In genomic region chr2:156435725-156436476, GRCh38 we compare ENCODE assay signal across 1 cellular context.
TF ChIP-seq lines count a peak whose summit lies in the region.

TSS of gene GPD2 (plus strand) at chr2:156436379. CDS start at chr2:156476106, 39,727 bp downstream.

TF ChIP-seq in HEK293, 187 proteins besides CTCF, POLR2A, EP300 and RAD21 (continued from another document):
- TF ChIP-seq ZNF26 (tag by site-specific recombination; IDR thresholded peaks at IDR 0.05), result no peak
- peak; percentile 85 for TF ChIP-seq ZBTB20 (tag by site-specific recombination; IDR thresholded peaks at IDR 0.05)
- TF ChIP-seq ZNF513 (tag by site-specific recombination; IDR thresholded peaks at IDR 0.05), result no peak
- no peak for TF ChIP-seq ZNF610 (tag by site-specific recombination; IDR thresholded peaks at IDR 0.05; ENCODE audit: borderline replicate concordance)
- TF ChIP-seq KLF8 (tag by site-specific recombination; IDR thresholded peaks at IDR 0.05), result peak; percentile 75
- no peak for TF ChIP-seq PRDM4 (tag by site-specific recombination; IDR thresholded peaks at IDR 0.05)
- no peak for TF ChIP-seq ZNF514 (tag by site-specific recombination; IDR thresholded peaks at IDR 0.05)
- TF ChIP-seq PRDM10 (tag by site-specific recombination; IDR thresholded peaks at IDR 0.05), result peak; percentile 78
- peak; percentile 54 for TF ChIP-seq KLF16 (tag by site-specific recombination; IDR thresholded peaks at IDR 0.05)
- TF ChIP-seq ZNF585B (tag by site-specific recombination; IDR thresholded peaks at IDR 0.05), result no peak
- no peak for TF ChIP-seq ZNF174 (tag by site-specific recombination; IDR thresholded peaks at IDR 0.05)
- 0 out of 2 replicates have a peak, but pooled peaks have one; percentile 29 for TF ChIP-seq ZNF692 (tag by site-specific recombination; IDR thresholded peaks at IDR 0.05)
- peak; percentile 47; the same call in 1 of the 2 replicates for TF ChIP-seq ZNF366 (tag by site-specific recombination; conservative IDR thresholded peaks at IDR 0.05)
- TF ChIP-seq, protein P1, sequence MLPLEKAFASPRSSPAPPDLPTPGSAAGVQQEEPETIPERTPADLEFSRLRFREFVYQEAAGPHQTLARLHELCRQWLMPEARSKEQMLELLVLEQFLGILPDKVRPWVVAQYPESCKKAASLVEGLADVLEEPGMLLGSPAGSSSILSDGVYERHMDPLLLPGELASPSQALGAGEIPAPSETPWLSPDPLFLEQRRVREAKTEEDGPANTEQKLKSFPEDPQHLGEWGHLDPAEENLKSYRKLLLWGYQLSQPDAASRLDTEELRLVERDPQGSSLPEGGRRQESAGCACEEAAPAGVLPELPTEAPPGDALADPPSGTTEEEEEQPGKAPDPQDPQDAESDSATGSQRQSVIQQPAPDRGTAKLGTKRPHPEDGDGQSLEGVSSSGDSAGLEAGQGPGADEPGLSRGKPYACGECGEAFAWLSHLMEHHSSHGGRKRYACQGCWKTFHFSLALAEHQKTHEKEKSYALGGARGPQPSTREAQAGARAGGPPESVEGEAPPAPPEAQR (tag by site-specific recombination; IDR thresholded peaks at IDR 0.05), result no peak
- peak; percentile 98 for TF ChIP-seq IKZF3 (tag by site-specific recombination; IDR thresholded peaks at IDR 0.05)
- TF ChIP-seq ZNF138 (tag by site-specific recombination; IDR thresholded peaks at IDR 0.05; ENCODE audit: borderline replicate concordance), result no peak
- no peak for TF ChIP-seq ZBTB44 (tag by site-specific recombination; IDR thresholded peaks at IDR 0.05)
- TF ChIP-seq ZEB2 (tag by site-specific recombination; IDR thresholded peaks at IDR 0.05), result no peak; the same call in 1 of the 2 replicates
- TF ChIP-seq SCRT2 (tag by site-specific recombination; IDR thresholded peaks at IDR 0.05), result 0 out of 2 replicates have a peak, but pooled peaks have one; percentile 40
- TF ChIP-seq ZNF677 (tag by site-specific recombination; IDR thresholded peaks at IDR 0.05), result no peak
- TF ChIP-seq ZNF354C (tag by site-specific recombination; IDR thresholded peaks at IDR 0.05; ENCODE audit: borderline replicate concordance, low read depth), result no peak
- TF ChIP-seq ZNF623 (tag by site-specific recombination; IDR thresholded peaks at IDR 0.05), result no peak
- peak; percentile 51; the same call in 1 of the 2 replicates for TF ChIP-seq ZBTB48 (tag by site-specific recombination; IDR thresholded peaks at IDR 0.05)
- TF ChIP-seq ZBTB17 (tag by site-specific recombination; IDR thresholded peaks at IDR 0.05), result peak; percentile 75; the same call in 1 of the 2 replicates
- no peak for TF ChIP-seq REPIN1 (tag by site-specific recombination; IDR thresholded peaks at IDR 0.05; ENCODE audit: low read depth)
